ENCODE assay signal across 20 cellular contexts in genomic region chr10:1661416-1661815, GRCh38.
DNase-seq lines count a peak whose midpoint lies in the region; ATAC-seq and TF ChIP-seq lines count a peak whose summit lies in the region.
"Had no signal": no experiment of that assay in that cellular context is flagged by ENCODE, and none has a peak within 500 bp of the region (broad histone marks: within the 10 kb centered on the region; RNA-seq: fewer than 3 reads in every experiment).

No MANE protein-coding gene starts in this region.

- intact Hi-C loops in Caco-2 (cut with micrococcal nuclease; ENCODE audit: unreplicated experiment), result no loop called here

- peaks cover 16% of the 10 kb centered on the region for H3K9me3 ChIP-seq in Caco-2
- H3K9me3 ChIP-seq in endodermal cell (ENCODE audit: control insufficient read depth, low read length), result peaks cover 8% of the 10 kb centered on the region
- H3K9me3 ChIP-seq: body of pancreas, tibial artery had no signal

- H3K36me3 Mint-ChIP-seq in Caco-2 (ENCODE audit: insufficient read depth, unreplicated experiment), result no peaks in the 10 kb centered on the region
- H3K36me3 Mint-ChIP-seq in endodermal cell (ENCODE audit: low read depth), result no peaks in the 10 kb centered on the region
- H3K36me3 Mint-ChIP-seq: activated CD8-positive, alpha-beta memory T cell treated with anti-CD3 and anti-CD28 coated beads, Interleukin-2, amount 10 ng/mL, durations not matched to agents 7 days and 5 days; activated naive CD8-positive, alpha-beta T cell treated with anti-CD3 and anti-CD28 coated beads for 36 hours; natural killer cell had no signal

- H3K36me3 ChIP-seq in Caco-2 (ENCODE audit: control insufficient read depth, insufficient read depth, low read length), result no peaks in the 10 kb centered on the region
- no peaks in the 10 kb centered on the region for H3K36me3 ChIP-seq in endodermal cell (ENCODE audit: control insufficient read depth, insufficient read depth, low read length)
- H3K36me3 ChIP-seq: tibial artery had no signal

- H3K27me3 ChIP-seq in Caco-2 (replicated peaks; ENCODE audit: control insufficient read depth, insufficient read depth, low read length) (no peaks in the 10 kb centered on the region), endodermal cell (ENCODE audit: control insufficient read depth, insufficient read depth, low read length, poor library complexity, severe bottlenecking) (no peaks in the 10 kb centered on the region)
- H3K27me3 ChIP-seq: body of pancreas had no signal

- POLR2A ChIA-PET in Caco-2 (lab: Charles Lee), result no interaction called here

- 0 out of 2 replicates have a peak, but pooled peaks cover 9% of the 10 kb centered on the region for H3K4me1 ChIP-seq in Caco-2
- no peaks in the 10 kb centered on the region for H3K4me1 ChIP-seq in endodermal cell (ENCODE audit: control insufficient read depth, insufficient read depth, low read length)
- H3K4me1 ChIP-seq: body of pancreas, tibial artery had no signal

- no peak overlapping the region for H3K27ac ChIP-seq in endodermal cell (ENCODE audit: low read depth, low read length)
- H3K27ac ChIP-seq: tibial artery had no signal

- ATAC-seq in GM19372 (IDR thresholded peaks at IDR 0.05; ENCODE audit: low read depth, unreplicated experiment) (peak; percentile 4), HG03159 (IDR thresholded peaks at IDR 0.05; ENCODE audit: unreplicated experiment) (peak; percentile 11)
- ATAC-seq: activated CD8-positive, alpha-beta memory T cell treated with anti-CD3 and anti-CD28 coated beads, Interleukin-2, amount 10 ng/mL, durations not matched to agents 7 days and 5 days; activated T-helper 17 cell treated with anti-CD3 and anti-CD28 coated beads, Interleukin-2, amount 50 U/mL, for 72 hours; natural killer cell had no signal

- H3K4me1 Mint-ChIP-seq in Caco-2 (ENCODE audit: low read depth, unreplicated experiment) (peaks cover 8% of the 10 kb centered on the region), endodermal cell (no peaks in the 10 kb centered on the region)
- H3K4me1 Mint-ChIP-seq: activated CD8-positive, alpha-beta memory T cell treated with anti-CD3 and anti-CD28 coated beads, Interleukin-2, amount 10 ng/mL, durations not matched to agents 7 days and 5 days; activated naive CD8-positive, alpha-beta T cell treated with anti-CD3 and anti-CD28 coated beads for 36 hours; natural killer cell had no signal

- no peak for TF ChIP-seq CTCF in Caco-2 (IDR thresholded peaks at IDR 0.05; ENCODE audit: insufficient read depth in 1 of 2, low read depth in 1 of 2, low read length in 1 of 2, severe bottlenecking in 1 of 2, unreplicated experiment in 1 of 2)
- no peak for TF ChIP-seq CTCF in endodermal cell (conservative IDR thresholded peaks at IDR 0.05)

- H3K27ac Mint-ChIP-seq in Caco-2 (ENCODE audit: unreplicated experiment) (peak overlapping the region; percentile 48), endodermal cell (no peak overlapping the region)
- H3K27ac Mint-ChIP-seq: activated CD4-positive, alpha-beta T cell treated with anti-CD3 and anti-CD28 coated beads, Interleukin-2, amount 10 ng/mL, durations not matched to agents 24 days and 14 days; activated CD8-positive, alpha-beta memory T cell treated with anti-CD3 and anti-CD28 coated beads, Interleukin-2, amount 10 ng/mL, durations not matched to agents 7 days and 5 days; activated naive CD8-positive, alpha-beta T cell treated with anti-CD3 and anti-CD28 coated beads for 36 hours; activated T-helper 17 cell treated with anti-CD3 and anti-CD28 coated beads, Interleukin-2, amount 50 U/mL, for 72 hours; natural killer cell had no signal

- BruUV-seq in Caco-2 (replicated peaks; lab: Mats Ljungman, UMichigan), result no TSS peak

- H3K4me3 ChIP-seq in Caco-2 (ENCODE audit: low read depth, low read length), result no peak overlapping the region
- no peak overlapping the region for H3K4me3 ChIP-seq in endodermal cell (ENCODE audit: low read length)
- H3K4me3 ChIP-seq: body of pancreas, tibial artery had no signal

- H3K9me3 Mint-ChIP-seq in Caco-2 (ENCODE audit: unreplicated experiment) (peaks cover 33% of the 10 kb centered on the region), endodermal cell (peaks cover 12% of the 10 kb centered on the region)
- H3K9me3 Mint-ChIP-seq: activated CD4-positive, alpha-beta T cell treated with anti-CD3 and anti-CD28 coated beads, Interleukin-2, amount 10 ng/mL, durations not matched to agents 24 days and 14 days; activated naive CD8-positive, alpha-beta T cell treated with anti-CD3 and anti-CD28 coated beads for 36 hours; activated T-helper 17 cell treated with anti-CD3 and anti-CD28 coated beads, Interleukin-2, amount 50 U/mL, for 72 hours; natural killer cell had no signal

- no peak overlapping the region for H3K4me3 Mint-ChIP-seq in Caco-2 (ENCODE audit: unreplicated experiment)
- no peak overlapping the region for H3K4me3 Mint-ChIP-seq in endodermal cell
- H3K4me3 Mint-ChIP-seq: activated CD4-positive, alpha-beta T cell treated with anti-CD3 and anti-CD28 coated beads, Interleukin-2, amount 10 ng/mL, durations not matched to agents 24 days and 14 days; activated CD8-positive, alpha-beta memory T cell treated with anti-CD3 and anti-CD28 coated beads, Interleukin-2, amount 10 ng/mL, durations not matched to agents 7 days and 5 days; activated naive CD8-positive, alpha-beta T cell treated with anti-CD3 and anti-CD28 coated beads for 36 hours; activated T-helper 17 cell treated with anti-CD3 and anti-CD28 coated beads, Interleukin-2, amount 50 U/mL, for 72 hours; natural killer cell had no signal

- CTCF ChIA-PET in Caco-2 (lab: Charles Lee), result no interaction called here

- H3K9ac ChIP-seq in endodermal cell (ENCODE audit: extremely low read depth, low read length, poor library complexity, severe bottlenecking), result no peak overlapping the region

- 95 to 100% methylated on average over 1 to 3 of the region's 3 CpGs for WGBS in endodermal cell (ENCODE audit: insufficient coverage in 1 of 2, insufficient read length in 1 of 2), 2 experiments

- peaks cover 7% of the 10 kb centered on the region for H3K27me3 Mint-ChIP-seq in Caco-2 (ENCODE audit: insufficient read depth, unreplicated experiment)
- peaks cover 4% of the 10 kb centered on the region for H3K27me3 Mint-ChIP-seq in endodermal cell (ENCODE audit: insufficient read depth)
- H3K27me3 Mint-ChIP-seq: activated CD8-positive, alpha-beta memory T cell treated with anti-CD3 and anti-CD28 coated beads, Interleukin-2, amount 10 ng/mL, durations not matched to agents 7 days and 5 days had no signal

- DNase-seq in Caco-2 (no peak), endodermal cell (peak; percentile 7), OCI-M2 (lab: John Stamatoyannopoulos, UW; ENCODE audit: unreplicated experiment) (no peak), SKM-1 (lab: John Stamatoyannopoulos, UW; ENCODE audit: unreplicated experiment) (no peak), RKO (ENCODE audit: low spot score) (no peak), NCI-H1105 (lab: John Stamatoyannopoulos, UW) (no peak)
- DNase-seq: activated CD4-positive, alpha-beta T cell treated with anti-CD3 and anti-CD28 coated beads, Interleukin-2, amount 10 ng/mL, durations not matched to agents 24 days and 14 days; activated CD8-positive, alpha-beta memory T cell treated with anti-CD3 and anti-CD28 coated beads, Interleukin-2, amount 10 ng/mL, durations not matched to agents 7 days and 5 days; activated naive CD8-positive, alpha-beta T cell treated with anti-CD3 and anti-CD28 coated beads for 36 hours; body of pancreas; DMS 273 treated with DMSO at 0.1 percent for 48 hours; GF-D8; HCEC 1CT; natural killer cell; NCI-H187 treated with DMSO at 0.1 percent for 48 hours; stimulated activated naive CD4-positive, alpha-beta T cell had no signal
